In genomic region chr21:45465105-45465504, GRCh38 we compare ENCODE assay signal across 23 cellular contexts.
DNase-seq lines count a peak whose midpoint lies in the region; ATAC-seq and TF ChIP-seq lines count a peak whose summit lies in the region.
"Had no signal": no experiment of that assay in that cellular context is flagged by ENCODE, and none has a peak within 500 bp of the region (broad histone marks: within the 10 kb centered on the region; RNA-seq: fewer than 3 reads in every experiment).

No MANE protein-coding gene starts in this region.

- H3K9me3 Mint-ChIP-seq in activated naive CD4-positive, alpha-beta T cell treated with anti-CD3 and anti-CD28 coated beads, Interleukin-2, amount 50 U/mL, for 24 hours, result peaks cover 12% of the 10 kb centered on the region
- H3K9me3 Mint-ChIP-seq in activated naive CD4-positive, alpha-beta T cell treated with anti-CD3 and anti-CD28 coated beads for 36 hours, result peaks cover 10% of the 10 kb centered on the region
- H3K9me3 Mint-ChIP-seq in type B pancreatic cell, result peaks cover 16% of the 10 kb centered on the region
- H3K9me3 Mint-ChIP-seq: T-helper 1 cell treated with Interleukin-12 subunit alpha and Interleukin-12 subunit beta and Interleukin-4 antibody, amounts not matched to agents 30 μg/mL and 1 μg/mL, for 36 hours had no signal

- H3K4me1 ChIP-seq in Panc1 (ENCODE audit: control insufficient read depth, insufficient read depth, low read length), result peaks cover 96% of the 10 kb centered on the region
- H3K4me1 ChIP-seq: parathyroid adenoma had no signal

- no peaks in the 10 kb centered on the region for H3K27me3 ChIP-seq in Panc1 (ENCODE audit: control insufficient read depth, insufficient read depth, low read length)
- H3K27me3 ChIP-seq: SJSA1, uterus had no signal

- no peak for TF ChIP-seq CTCF in Panc1 (IDR thresholded peaks at IDR 0.05)
- no peak for TF ChIP-seq CTCF in type B pancreatic cell (conservative IDR thresholded peaks at IDR 0.05)

- DNase-seq in activated naive CD4-positive, alpha-beta T cell treated with anti-CD3 and anti-CD28 coated beads for 36 hours, result no peak
- DNase-seq in Panc1 (ENCODE audit: low read depth, low spot score), result no peak
- DNase-seq in left colon, result no peak
- no peak for DNase-seq in type B pancreatic cell (ENCODE audit: extremely low spot score, unreplicated experiment)
- no peak for DNase-seq in nucleus accumbens (lab: John Stamatoyannopoulos, UW)
- no peak for DNase-seq in GDM1 (lab: John Stamatoyannopoulos, UW)
- DNase-seq in NCI-H2171 treated with DMSO at 0.1 percent for 48 hours (lab: John Stamatoyannopoulos, UW), result no peak
- DNase-seq: activated CD4-positive, alpha-beta T cell treated with anti-CD3 and anti-CD28 coated beads, Interleukin-2, amount 50 U/mL, for 48 hours; activated naive CD4-positive, alpha-beta T cell; DMS153; effector memory CD4-positive, alpha-beta T cell; HFFc6; NCI-H2081 treated with DMSO at 0.1 percent for 48 hours; NCI-H524; OCI-M1; stimulated activated CD4-positive, alpha-beta T cell treated with anti-CD3 and anti-CD28 coated beads, Interleukin-2, amount 100 ng/mL, for 24 hours; uterus had no signal

- H3K27me3 Mint-ChIP-seq in activated naive CD4-positive, alpha-beta T cell treated with anti-CD3 and anti-CD28 coated beads, Interleukin-2, amount 50 U/mL, for 24 hours, result no peaks in the 10 kb centered on the region
- no peaks in the 10 kb centered on the region for H3K27me3 Mint-ChIP-seq in activated naive CD4-positive, alpha-beta T cell treated with anti-CD3 and anti-CD28 coated beads for 36 hours (ENCODE audit: low read depth)
- no peaks in the 10 kb centered on the region for H3K27me3 Mint-ChIP-seq in type B pancreatic cell

- H3K27ac ChIP-seq in Panc1 (ENCODE audit: low read length), result peak overlapping the region; percentile 90
- H3K27ac ChIP-seq: A549, HL-60, parathyroid adenoma, SJSA1, uterus had no signal

- in situ Hi-C loops in Panc1 (cut with HindIII; ENCODE audit: low pct_unique_long_range_greater_than_20kb, low sequenced_read_pairs), result no loop called here

- CTCF ChIA-PET in activated naive CD4-positive, alpha-beta T cell treated with anti-CD3 and anti-CD28 coated beads for 36 hours (lab: Charles Lee), result interaction anchor here (0.6 kb wide), 1 partner anchor 344 kb away, joined by 4 read pairs; no protein-coding TSS in a partner anchor
- CTCF ChIA-PET in Panc1 (lab: Charles Lee), result no interaction called here

- POLR2A ChIA-PET in Panc1 (lab: Charles Lee), result no interaction called here

- no peaks in the 10 kb centered on the region; the same call in 1 of the 2 replicates for H3K36me3 ChIP-seq in Panc1 (ENCODE audit: control insufficient read depth, insufficient read depth, low read length)
- H3K36me3 ChIP-seq: uterus had no signal

- no peak for ATAC-seq in Panc1
- ATAC-seq in left colon, result peak; percentile 17
- ATAC-seq: A549 had no signal

- no TSS peak for BruUV-seq in Panc1 (replicated peaks; lab: Mats Ljungman, UMichigan)

- H3K4me1 Mint-ChIP-seq in activated naive CD4-positive, alpha-beta T cell treated with anti-CD3 and anti-CD28 coated beads, Interleukin-2, amount 50 U/mL, for 24 hours, result peaks cover 3% of the 10 kb centered on the region
- peaks cover 3% of the 10 kb centered on the region for H3K4me1 Mint-ChIP-seq in activated naive CD4-positive, alpha-beta T cell treated with anti-CD3 and anti-CD28 coated beads for 36 hours (ENCODE audit: low read depth)
- peaks cover 18% of the 10 kb centered on the region for H3K4me1 Mint-ChIP-seq in type B pancreatic cell (ENCODE audit: unreplicated experiment)

- intact Hi-C loops in activated naive CD4-positive, alpha-beta T cell treated with anti-CD3 and anti-CD28 coated beads for 36 hours (cut with micrococcal nuclease), result no loop called here
- intact Hi-C loops in Panc1 (cut with micrococcal nuclease; ENCODE audit: unreplicated experiment) (loop anchor here (10.0 kb wide), 1 partner anchor 50 kb away; no protein-coding TSS in a partner anchor), left colon (cut with DNase I, micrococcal nuclease) (no loop called here)

- no peak overlapping the region for H3K4me3 Mint-ChIP-seq in activated naive CD4-positive, alpha-beta T cell treated with anti-CD3 and anti-CD28 coated beads, Interleukin-2, amount 50 U/mL, for 24 hours
- H3K4me3 Mint-ChIP-seq in activated naive CD4-positive, alpha-beta T cell treated with anti-CD3 and anti-CD28 coated beads for 36 hours, result no peak overlapping the region
- peak overlapping the region; percentile 14 for H3K4me3 Mint-ChIP-seq in type B pancreatic cell
- H3K4me3 Mint-ChIP-seq: HFFc6; T-helper 1 cell treated with Interleukin-12 subunit alpha and Interleukin-12 subunit beta and Interleukin-4 antibody, amounts not matched to agents 30 μg/mL and 1 μg/mL, for 36 hours had no signal

- H3K36me3 Mint-ChIP-seq in activated naive CD4-positive, alpha-beta T cell treated with anti-CD3 and anti-CD28 coated beads, Interleukin-2, amount 50 U/mL, for 24 hours, result peaks cover 6% of the 10 kb centered on the region
- H3K36me3 Mint-ChIP-seq in activated naive CD4-positive, alpha-beta T cell treated with anti-CD3 and anti-CD28 coated beads for 36 hours (ENCODE audit: low read depth), result no peaks in the 10 kb centered on the region
- peaks cover 25% of the 10 kb centered on the region for H3K36me3 Mint-ChIP-seq in type B pancreatic cell

- no peak overlapping the region for H3K4me3 ChIP-seq in Panc1 (ENCODE audit: low read depth in 2 of 2, low read length in 2 of 2)
- H3K4me3 ChIP-seq: A549, SJSA1, uterus had no signal

- H3K9me3 ChIP-seq in Panc1 (ENCODE audit: control insufficient read depth, insufficient read depth, low read depth, low read length), result no peaks in the 10 kb centered on the region
- H3K9me3 ChIP-seq: uterus had no signal

- H3K27ac Mint-ChIP-seq in activated naive CD4-positive, alpha-beta T cell treated with anti-CD3 and anti-CD28 coated beads, Interleukin-2, amount 50 U/mL, for 24 hours, result peak overlapping the region; percentile 4
- H3K27ac Mint-ChIP-seq in activated naive CD4-positive, alpha-beta T cell treated with anti-CD3 and anti-CD28 coated beads for 36 hours, result no peak overlapping the region
- H3K27ac Mint-ChIP-seq in type B pancreatic cell, result peak overlapping the region; percentile 74
- H3K27ac Mint-ChIP-seq: HFFc6; T-helper 1 cell treated with Interleukin-12 subunit alpha and Interleukin-12 subunit beta and Interleukin-4 antibody, amounts not matched to agents 30 μg/mL and 1 μg/mL, for 36 hours had no signal
